ENCODE assay signal across 8 cellular contexts in the genomic region with DNA sequence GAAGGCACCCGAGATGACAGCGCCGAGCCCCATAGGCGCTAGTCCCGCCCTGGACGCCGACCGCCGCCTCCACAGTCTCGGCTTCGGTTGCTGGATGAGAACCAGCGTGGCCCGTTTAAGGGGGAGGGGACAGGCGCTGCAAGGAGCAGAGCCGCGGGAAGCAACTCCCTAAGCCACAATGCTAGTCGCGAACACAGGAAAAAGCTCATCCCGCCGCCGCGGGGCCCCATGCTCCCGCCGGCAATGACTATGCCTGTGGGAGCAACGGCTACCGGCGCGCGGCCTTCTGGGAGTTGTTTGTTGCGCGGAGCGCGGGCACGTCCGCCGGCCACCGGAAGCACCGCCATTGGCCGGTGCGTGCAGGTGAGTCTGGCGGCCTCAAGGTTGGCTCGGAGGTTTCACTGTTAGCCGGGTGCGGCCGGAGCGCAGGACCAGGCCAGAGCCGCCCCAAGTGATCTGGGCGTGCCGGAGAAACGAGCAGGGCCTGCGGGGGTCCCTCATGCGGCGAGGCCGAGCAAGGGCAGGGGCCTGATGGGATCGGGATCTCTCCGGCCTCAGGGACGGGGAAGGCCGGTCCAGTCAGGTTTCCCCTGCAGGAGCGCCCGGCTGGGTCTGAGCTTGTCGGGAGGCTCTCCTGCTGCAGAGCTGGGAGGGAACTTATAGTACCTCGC. TPM values are rescaled to one million over a fixed set of nuclear protein-coding genes. Genes with fewer than 3 reads are reported as not detected.
DNase-seq lines count a peak whose midpoint lies in the region; ATAC-seq and TF ChIP-seq lines count a peak whose summit lies in the region.

ZNF544 (plus strand) TSS at position 331 of the 671 bp plus-strand sequence. CDS start 15,110 bp downstream, outside the sequence.

- peaks cover 0 to 8% (median 1%) of the 10 kb centered on the region in 4 donors for H3K4me1 ChIP-seq in right lobe of liver

- 0% methylated on average over 2 of the region's 62 CpGs for WGBS in right lobe of liver (ENCODE audit: insufficient coverage, low coverage, low lambda C conversion rate, missing lambda C conversion rate)

- H3K36me3 ChIP-seq in right lobe of liver: peaks cover 0 to 16% (median 6%) of the 10 kb centered on the region in 4 donors

- H3K9me3 ChIP-seq in right lobe of liver: peaks cover 0 to 13% (median 3%) of the 10 kb centered on the region in 4 donors

- H3K27ac ChIP-seq in 22Rv1 (peak within 1 kb of the TSS; percentile 87), right lobe of liver (peak within 1 kb of the TSS; percentile 20 to 50 (median 24))

- TF ChIP-seq CTCF in 22Rv1 (IDR thresholded peaks at IDR 0.05) (no peak), right lobe of liver (IDR thresholded peaks at IDR 0.05) (peak in 1 of 4 donors; percentile 18)

- no peaks in the 10 kb centered on the region for H3K27me3 ChIP-seq in right lobe of liver

- DNase-seq in NCI-H446 (lab: John Stamatoyannopoulos, UW): peak; percentile 15 to 78
- DNase-seq in activated CD4-positive, alpha-beta T cell treated with anti-CD3 and anti-CD28 coated beads, Interleukin-2, amount 50 U/mL, for 1 hour: peak; percentile 37
- peak; percentile 53 to 87 for DNase-seq in dermis microvascular lymphatic vessel endothelial cell (ENCODE audit: low read depth in 2 of 2)
- DNase-seq in right lobe of liver: peak; percentile 82 to 90 (median 86)
- peak; percentile 64 for DNase-seq in stimulated activated CD4-positive, alpha-beta T cell treated with anti-CD3 and anti-CD28 coated beads, Interleukin-4, amount 100 ng/mL, for 1 hour

- intact Hi-C loops in right lobe of liver (cut with DNase I): no loop called here

- ATAC-seq in GM18517 (IDR thresholded peaks at IDR 0.05; ENCODE audit: unreplicated experiment) (peak; percentile 86), HG03103 (IDR thresholded peaks at IDR 0.05; ENCODE audit: low read depth, unreplicated experiment) (peak; percentile 79), right lobe of liver (peak; percentile 91 to 98 (median 98))

- peak within 1 kb of the TSS; percentile 65 to 98 (median 73) for H3K4me3 ChIP-seq in right lobe of liver

- TF ChIP-seq POLR2A in right lobe of liver (IDR thresholded peaks at IDR 0.05): peak; percentile 42

RNA-seq across cellular contexts. Expression of gene ZNF544, which starts in this region (rescaled TPM):
- total RNA-seq in dermis microvascular lymphatic vessel endothelial cell (39.0 and 47.8 TPM in 2 replicates), right lobe of liver (10 to 100 TPM in 3 of 6 experiments, 1 to 10 TPM in 3; 6.1 to 16.5 (median 10.7) TPM)

Comparison
In these comparisons a context has a peak if more than half of its experiments do, and no peak if none do; other contexts are left out.
1. Peak in every context shown above with its lines: DNase-seq, ATAC-seq, H3K4me3 ChIP-seq and H3K27ac ChIP-seq.